Comparison of ENCODE assay signal across 36 cellular contexts in genomic region chr4:169993531-169993930, GRCh38. TPM values are rescaled to one million over a fixed set of nuclear protein-coding genes. Genes with fewer than 3 reads are reported as not detected.
DNase-seq lines count a peak whose midpoint lies in the region; ATAC-seq, FAIRE-seq and TF ChIP-seq lines count a peak whose summit lies in the region.
"Had no signal": no experiment of that assay in that cellular context is flagged by ENCODE, and none has a peak within 500 bp of the region (broad histone marks: within the 10 kb centered on the region; RNA-seq: fewer than 3 reads in every experiment).

No MANE protein-coding gene starts in this region.

- H3K36me3 ChIP-seq in kidney (ENCODE audit: control insufficient read depth in 1 of 2, insufficient read depth in 2 of 2, low read length in 2 of 2): no peaks in the 10 kb centered on the region
- H3K36me3 ChIP-seq: colonic mucosa, lower lobe of right lung had no signal

- no peak for TF ChIP-seq CTCF in kidney (IDR thresholded peaks at IDR 0.05; ENCODE audit: borderline replicate concordance, extremely low read depth, insufficient read depth)

- intact Hi-C loops in kidney (cut with DNase I): no loop called here

- in situ Hi-C loops in G401 (cut with HindIII; ENCODE audit: low sequenced_read_pairs): no loop called here

- no peaks in the 10 kb centered on the region for H3K9me3 Mint-ChIP-seq in activated naive CD4-positive, alpha-beta T cell treated with anti-CD3 and anti-CD28 coated beads, Interleukin-2, amount 50 U/mL, for 72 hours
- H3K9me3 Mint-ChIP-seq in activated naive CD8-positive, alpha-beta T cell treated with anti-CD3 and anti-CD28 coated beads, Interleukin-2, amount 50 U/mL, for 24 hours: no peaks in the 10 kb centered on the region
- H3K9me3 Mint-ChIP-seq: activated CD4-positive, alpha-beta memory T cell treated with anti-CD3 and anti-CD28 coated beads for 36 hours; CD4-positive, alpha-beta memory T cell; natural killer cell had no signal

- H3K4me3 Mint-ChIP-seq in activated naive CD8-positive, alpha-beta T cell treated with anti-CD3 and anti-CD28 coated beads, Interleukin-2, amount 50 U/mL, for 24 hours: no peak overlapping the region
- H3K4me3 Mint-ChIP-seq: activated CD4-positive, alpha-beta memory T cell treated with anti-CD3 and anti-CD28 coated beads for 36 hours; CD4-positive, alpha-beta memory T cell; natural killer cell; T-cell had no signal

- no peak overlapping the region for H3K27ac Mint-ChIP-seq in activated naive CD4-positive, alpha-beta T cell treated with anti-CD3 and anti-CD28 coated beads, Interleukin-2, amount 50 U/mL, for 72 hours
- H3K27ac Mint-ChIP-seq in activated naive CD8-positive, alpha-beta T cell treated with anti-CD3 and anti-CD28 coated beads, Interleukin-2, amount 50 U/mL, for 24 hours: no peak overlapping the region
- H3K27ac Mint-ChIP-seq: activated CD4-positive, alpha-beta memory T cell treated with anti-CD3 and anti-CD28 coated beads for 36 hours; CD4-positive, alpha-beta memory T cell; natural killer cell; T-cell had no signal

- H3K27ac ChIP-seq in cingulate gyrus (ENCODE audit: low read depth, low read length) (peak overlapping the region; percentile 86), kidney (ENCODE audit: low read depth in 2 of 2, low read length in 2 of 2) (no peak overlapping the region)
- H3K27ac ChIP-seq: colonic mucosa, epithelial cell of prostate, lower lobe of right lung, parathyroid adenoma, RWPE1, stomach had no signal

- H3K27me3 Mint-ChIP-seq in activated naive CD8-positive, alpha-beta T cell treated with anti-CD3 and anti-CD28 coated beads, Interleukin-2, amount 50 U/mL, for 24 hours: no peaks in the 10 kb centered on the region

- no peak overlapping the region for H3K9ac ChIP-seq in kidney (ENCODE audit: low read length in 2 of 2)
- H3K9ac ChIP-seq: parathyroid adenoma had no signal

- no peak for FAIRE-seq in kidney (lab: Jason Lieb, UNC)
- FAIRE-seq: bronchial epithelial cell, GM18507 had no signal

- no peak for ATAC-seq in activated naive CD4-positive, alpha-beta T cell treated with anti-CD3 and anti-CD28 coated beads, Interleukin-2, amount 50 U/mL, for 72 hours
- no peak for ATAC-seq in activated naive CD8-positive, alpha-beta T cell treated with anti-CD3 and anti-CD28 coated beads, Interleukin-2, amount 50 U/mL, for 24 hours
- ATAC-seq: lower lobe of right lung, mucosa of descending colon, natural killer cell, right cardiac atrium, T-cell had no signal

- no peaks in the 10 kb centered on the region for H3K36me3 Mint-ChIP-seq in activated naive CD4-positive, alpha-beta T cell treated with anti-CD3 and anti-CD28 coated beads, Interleukin-2, amount 50 U/mL, for 72 hours
- H3K36me3 Mint-ChIP-seq in activated naive CD8-positive, alpha-beta T cell treated with anti-CD3 and anti-CD28 coated beads, Interleukin-2, amount 50 U/mL, for 24 hours (ENCODE audit: low read depth): no peaks in the 10 kb centered on the region
- H3K36me3 Mint-ChIP-seq: activated CD4-positive, alpha-beta memory T cell treated with anti-CD3 and anti-CD28 coated beads for 36 hours; natural killer cell; T-cell had no signal

- H3K4me1 ChIP-seq in kidney (ENCODE audit: control insufficient read depth in 1 of 2, insufficient read depth in 1 of 2, low read depth in 1 of 2, low read length in 2 of 2): peaks cover 6 to 9% of the 10 kb centered on the region in 2 donors
- H3K4me1 ChIP-seq: colonic mucosa, lower lobe of right lung, parathyroid adenoma, stomach had no signal

- DNase-seq in G401 (ENCODE audit: low spot score) (peak; percentile 36), medulla oblongata (ENCODE audit: extremely low spot score) (peak; percentile 95), putamen (ENCODE audit: low spot score) (peak; percentile 88), kidney (no peak)
- DNase-seq in activated CD4-positive, alpha-beta T cell treated with anti-CD3 and anti-CD28 coated beads for 48 hours: no peak
- DNase-seq in activated naive CD4-positive, alpha-beta T cell treated with anti-CD3 and anti-CD28 coated beads, Interleukin-2, amount 50 U/mL, for 72 hours (ENCODE audit: low spot score in 2 of 2): no peak
- no peak for DNase-seq in activated naive CD8-positive, alpha-beta T cell treated with anti-CD3 and anti-CD28 coated beads, Interleukin-2, amount 50 U/mL, for 24 hours
- DNase-seq: activated CD4-positive, alpha-beta memory T cell treated with anti-CD3 and anti-CD28 coated beads for 36 hours; activated CD4-positive, CD25-positive, alpha-beta regulatory T cell; activated CD8-positive, alpha-beta memory T cell treated with anti-CD3 and anti-CD28 coated beads, Interleukin-2, amount 50 U/mL, for 4 hours; activated naive CD4-positive, alpha-beta T cell; AML-193; CD4-positive, alpha-beta memory T cell; colonic mucosa; effector CD8-positive, alpha-beta T cell; KBM-7; kidney glomerular epithelial cell; lower lobe of right lung; mucosa of descending colon; natural killer cell; NCI-H1105 treated with DMSO at 0.1 percent for 48 hours; NCI-H187 treated with DMSO at 0.1 percent for 48 hours; NCI-H2171 treated with DMSO at 0.1 percent for 48 hours; NCI-H510A treated with DMSO at 0.1 percent for 48 hours; right cardiac atrium; stimulated activated CD4-positive, alpha-beta T cell treated with anti-CD3 and anti-CD28 coated beads, Interleukin-1b, Interleukin-23, amount 100 ng/mL, for 48 hours; stomach; T-cell; trophoblast cell had no signal

- H3K9me3 ChIP-seq in kidney (ENCODE audit: control insufficient read depth in 1 of 2, low read length in 2 of 2): no peaks in the 10 kb centered on the region
- H3K9me3 ChIP-seq: colonic mucosa, lower lobe of right lung, mucosa of descending colon, stomach had no signal

- no peak overlapping the region for H3K4me3 ChIP-seq in kidney (ENCODE audit: low read length in 2 of 2)
- H3K4me3 ChIP-seq: colonic mucosa, lower lobe of right lung, mucosa of descending colon, stomach had no signal

- H3K4me1 Mint-ChIP-seq in activated naive CD8-positive, alpha-beta T cell treated with anti-CD3 and anti-CD28 coated beads, Interleukin-2, amount 50 U/mL, for 24 hours: no peaks in the 10 kb centered on the region
- H3K4me1 Mint-ChIP-seq: CD4-positive, alpha-beta memory T cell; natural killer cell; T-cell had no signal

RNA-seq across cellular contexts. Expression of gene MFAP3L, which starts 32.7 kb away (rescaled TPM):
- 0.06 and 1.7 TPM in 2 replicates for total RNA-seq in G401 (2014; rRNA removed; shearing (Covaris generic))
- 1 to 10 TPM in 1 of 2 donors, under 1 TPM in 1; 0.86 to 2.1 TPM for total RNA-seq in activated naive CD4-positive, alpha-beta T cell treated with anti-CD3 and anti-CD28 coated beads, Interleukin-2, amount 50 U/mL, for 72 hours
- 35.1 TPM for total RNA-seq in kidney
- 18.4 TPM for polyA plus RNA-seq in kidney (ENCODE audit: insufficient read depth, low read depth, low replicate concordance)
- total RNA-seq: OCI-LY7 had no signal

Comparison
In these comparisons a context has a peak if more than half of its experiments do, and no peak if none do; other contexts are left out.
1. DNase-seq: peak in G401 (single experiment), medulla oblongata (single experiment) and putamen (single experiment); none in activated CD4-positive, alpha-beta T cell treated with anti-CD3 and anti-CD28 coated beads for 48 hours (single experiment), activated naive CD4-positive, alpha-beta T cell treated with anti-CD3 and anti-CD28 coated beads, Interleukin-2, amount 50 U/mL, for 72 hours (0 of 2), activated naive CD8-positive, alpha-beta T cell treated with anti-CD3 and anti-CD28 coated beads, Interleukin-2, amount 50 U/mL, for 24 hours (single experiment) and kidney (single experiment).
2. RNA of gene MFAP3L, which starts 32.7 kb away (total RNA-seq): 35.1 TPM in kidney (single experiment); 0.86 to 2.1 TPM in activated naive CD4-positive, alpha-beta T cell treated with anti-CD3 and anti-CD28 coated beads, Interleukin-2, amount 50 U/mL, for 72 hours and 0.06 to 1.7 TPM in G401; every median in the first group is over 10 times any median in the second.